ENCODE assay signal across 8 cellular contexts in genomic region chr10:69124558-69125121, GRCh38. TPM values are rescaled to one million over a fixed set of nuclear protein-coding genes. Genes with fewer than 3 reads are reported as not detected.
DNase-seq lines count a peak whose midpoint lies in the region; ATAC-seq and TF ChIP-seq lines count a peak whose summit lies in the region.

No MANE protein-coding gene starts in this region.

- H3F3A ChIP-seq in PC-9 (ENCODE audit: insufficient read depth, low read depth): peaks cover 20% of the 10 kb centered on the region

- ATAC-seq in HG03378 (IDR thresholded peaks at IDR 0.05; ENCODE audit: unreplicated experiment): peak; percentile 34
- ATAC-seq in foreskin keratinocyte: peak; percentile 19

- H3K4me1 ChIP-seq in BLaER1: peaks cover 31% of the 10 kb centered on the region
- H3K4me1 ChIP-seq in PC-9 (replicated peaks; ENCODE audit: insufficient read depth): peaks cover 19% of the 10 kb centered on the region
- H3K4me1 ChIP-seq in foreskin keratinocyte: no peaks in the 10 kb centered on the region
- H3K4me1 ChIP-seq in neutrophil (ENCODE audit: control insufficient read depth in 1 of 2, insufficient read depth in 1 of 2, low read depth in 1 of 2, low read length in 1 of 2): peaks cover 22 to 27% of the 10 kb centered on the region in 2 experiments
- H3K4me1 ChIP-seq in transverse colon: peaks cover 0 to 33% (median 15%) of the 10 kb centered on the region in 4 donors

- no peak for TF ChIP-seq EP300 in transverse colon (IDR thresholded peaks at IDR 0.05; ENCODE audit: low read depth)

- POLR2A ChIA-PET in PC-9 (lab: Charles Lee; ENCODE audit: unreplicated experiment): no interaction called here

- peaks cover 55% of the 10 kb centered on the region for H4K20me1 ChIP-seq in BLaER1
- H4K20me1 ChIP-seq in PC-9 (ENCODE audit: insufficient read depth): peaks cover 26% of the 10 kb centered on the region

- TF ChIP-seq CTCF in PC-9 (conservative IDR thresholded peaks at IDR 0.05) (no peak), foreskin keratinocyte (conservative IDR thresholded peaks at IDR 0.05) (no peak), neutrophil (IDR thresholded peaks at IDR 0.05) (no peak), transverse colon (IDR thresholded peaks at IDR 0.05) (no peak)

- 0 to 1% methylated on average over 14 to 25 of the region's 25 CpGs for WGBS in transverse colon (ENCODE audit: low coverage in 1 of 2), 2 donors

- H3K4me2 ChIP-seq in BLaER1 (peak overlapping the region; percentile 88), PC-9 (peak overlapping the region; percentile 91)

- peak; percentile 21 for DNase-seq in GM19238 (ENCODE audit: insufficient read length, low spot score)
- peak; percentile 50 to 62 for DNase-seq in PC-9
- DNase-seq in activated effector memory CD4-positive, alpha-beta T cell treated with Interleukin-2 at 50 U/mL for 16 hours: peak; percentile 38
- peak; percentile 37 to 66 for DNase-seq in foreskin keratinocyte
- peak; percentile 72 for DNase-seq in transverse colon

- peak overlapping the region; percentile 96 for H3K9ac ChIP-seq in BLaER1

- H2AFZ ChIP-seq in PC-9: peak overlapping the region; percentile 66

- no peaks in the 10 kb centered on the region for H3K9me2 ChIP-seq in PC-9 (ENCODE audit: insufficient read depth)

- no peak for TF ChIP-seq POLR2A in transverse colon (IDR thresholded peaks at IDR 0.05)

- no peaks in the 10 kb centered on the region for H3K27me3 ChIP-seq in BLaER1
- H3K27me3 ChIP-seq in PC-9 (ENCODE audit: insufficient read depth, low read depth): no peaks in the 10 kb centered on the region
- H3K27me3 ChIP-seq in foreskin keratinocyte: no peaks in the 10 kb centered on the region
- H3K27me3 ChIP-seq in neutrophil: no peaks in the 10 kb centered on the region
- no peaks in the 10 kb centered on the region for H3K27me3 ChIP-seq in transverse colon

- no peaks in the 10 kb centered on the region for H3K9me3 ChIP-seq in BLaER1
- no peaks in the 10 kb centered on the region for H3K9me3 ChIP-seq in PC-9 (ENCODE audit: insufficient read depth, low read depth)
- no peaks in the 10 kb centered on the region for H3K9me3 ChIP-seq in neutrophil
- no peaks in the 10 kb centered on the region for H3K9me3 ChIP-seq in transverse colon

- H3K4me3 ChIP-seq in BLaER1: peak overlapping the region; percentile 99
- H3K4me3 ChIP-seq in PC-9: peak overlapping the region; percentile 61
- H3K4me3 ChIP-seq in neutrophil (ENCODE audit: low read depth in 1 of 2, low read length in 1 of 2): peak overlapping the region; percentile 88 to 89
- peak overlapping the region; percentile 74 to 98 (median 85) for H3K4me3 ChIP-seq in transverse colon

- TSS peak; percentile 55 for BruUV-seq in PC-9 (replicated peaks; lab: Mats Ljungman, UMichigan)

- H3K36me3 ChIP-seq in BLaER1 (no peaks in the 10 kb centered on the region), PC-9 (ENCODE audit: low read depth) (no peaks in the 10 kb centered on the region), neutrophil (no peaks in the 10 kb centered on the region), transverse colon (no peaks in the 10 kb centered on the region)

- intact Hi-C loops in PC-9 (cut with micrococcal nuclease; ENCODE audit: unreplicated experiment): loop anchor here (1.0 to 2.0 kb wide), 3 partner anchors 108 to 284 kb away; partner anchors contain the start of gene KIFBP
- intact Hi-C loops in transverse colon (cut with DNase I; ENCODE audit: low total_unique reads): no loop called here

- CTCF ChIA-PET in PC-9 (lab: Charles Lee): interaction anchor here (0.6 kb wide), 1 partner anchor 57 kb away, joined by 5 read pairs; no protein-coding TSS in a partner anchor

- H3K27ac ChIP-seq in BLaER1 (peak overlapping the region; percentile 87), PC-9 (peak overlapping the region; percentile 78), foreskin keratinocyte (peak overlapping the region; percentile 83), neutrophil (peak overlapping the region; percentile 99), transverse colon (peak overlapping the region; percentile 90 to 99 (median 93))

- H3K79me2 ChIP-seq in PC-9 (ENCODE audit: low read depth): peaks cover 54% of the 10 kb centered on the region

- in situ Hi-C loops in transverse colon (cut with MboI; ENCODE audit: low pct_ligation_motif_present in 1 of 4, low pct_unique_long_range_greater_than_20kb in 1 of 4, low sequenced_read_pairs in 3 of 4): loop anchor here in 2 of 4 donors (25.0 kb wide), 2 partner anchors 112 to 137 kb away; partner anchors contain the start of gene KIFBP (in 1 of the 2)

RNA-seq across cellular contexts. Expression of gene VPS26A, which starts 0.7 kb away (rescaled TPM):
- total RNA-seq in PC-9 (2021): 90.0 and 102 TPM in 2 replicates
- 50.2 and 51.0 TPM in 2 replicates for total RNA-seq in foreskin keratinocyte
- 30.8 and 37.9 TPM in 2 replicates for polyA plus RNA-seq in foreskin keratinocyte
- 10 to 100 TPM in 3 of 4 donors, 1 to 10 TPM in 1; 5.4 to 38.7 (median 23.2) TPM for total RNA-seq in transverse colon

RNA-seq across cellular contexts. Expression of gene SRGN, which starts 36.7 kb away (rescaled TPM):
- 57.4 and 58.9 TPM in 2 replicates for total RNA-seq in PC-9 (2021)
- 0.10 and 0.11 TPM in 2 replicates for total RNA-seq in foreskin keratinocyte
- 0.10 and 0.13 TPM in 2 replicates for polyA plus RNA-seq in foreskin keratinocyte
- 10 to 100 TPM in 3 of 4 donors, 1 to 10 TPM in 1; 9.0 to 83.8 (median 20.3) TPM for total RNA-seq in transverse colon

RNA-seq across cellular contexts. Expression of gene SUPV3L1, which starts 55.4 kb away (rescaled TPM):
- total RNA-seq in PC-9 (2021) (49.9 and 55.7 TPM in 2 replicates), foreskin keratinocyte (31.6 and 35.6 TPM in 2 replicates), transverse colon (10 to 100 TPM; 15.3 to 34.0 (median 26.7) TPM)
- polyA plus RNA-seq in foreskin keratinocyte: 31.4 and 36.2 TPM in 2 replicates

Comparison
In these comparisons a context has a peak if more than half of its experiments do, and no peak if none do; other contexts are left out.
1. Peak in every context shown above with its lines: DNase-seq, ATAC-seq, H3K4me3 ChIP-seq and H3K27ac ChIP-seq.
2. DNase-seq: peak in every context shown above with its lines; median percentile 72 in transverse colon; 56 in PC-9; 52 in foreskin keratinocyte; 38 in activated effector memory CD4-positive, alpha-beta T cell treated with Interleukin-2 at 50 U/mL for 16 hours; 21 in GM19238.